ENCODE assay signal across 8 cellular contexts in genomic region chr12:113152835-113153814, GRCh38. TPM values are rescaled to one million over a fixed set of nuclear protein-coding genes. Genes with fewer than 3 reads are reported as not detected.
DNase-seq lines count a peak whose midpoint lies in the region; ATAC-seq and TF ChIP-seq lines count a peak whose summit lies in the region.

No MANE protein-coding gene starts in this region.

- H3K4me1 ChIP-seq in adrenal gland (replicated peaks in 1 of 2): peaks cover 6 to 13% of the 10 kb centered on the region in 2 donors

- POLR2A ChIA-PET in CD4-positive, alpha-beta T cell (lab: Charles Lee): interaction anchor here (0.7 to 1.6 kb wide), 7 partner anchors 17 to 104 kb away, joined by 3 to 6 read pairs (median 3); partner anchors contain the start of gene DDX54

- DNase-seq in CD4-positive, alpha-beta T cell: peak; percentile 34 to 79 (median 60)
- peak; percentile 81 for DNase-seq in NAMALWA (ENCODE audit: low spot score)
- DNase-seq in T follicular helper cell (ENCODE audit: low read depth): peak; percentile 63
- DNase-seq in adrenal gland: peak; percentile 72 to 83 (median 79)
- DNase-seq in left ventricle myocardium superior: peak; percentile 84
- peak; percentile 90 for DNase-seq in posterior vena cava (ENCODE audit: low spot score)

- peaks cover 0 to 7% of the 10 kb centered on the region in 2 donors for H3K36me3 ChIP-seq in adrenal gland (replicated peaks in 1 of 2)

- H3K9me3 Mint-ChIP-seq in CD4-positive, alpha-beta T cell: no peaks in the 10 kb centered on the region

- intact Hi-C loops in CD4-positive, alpha-beta T cell (cut with DNase I, micrococcal nuclease): loop anchor here (1.0 to 10.0 kb wide), 7 partner anchors 17 to 104 kb away; partner anchors contain the start of gene DTX1 (in 1 of the 2)
- intact Hi-C loops in adrenal gland (cut with DNase I): loop anchor here in 1 of 2 donors (5.0 kb wide), 1 partner anchor 101 kb away; no protein-coding TSS in a partner anchor
- intact Hi-C loops in left ventricle myocardium superior (cut with micrococcal nuclease): loop anchor here (10.0 kb wide), 1 partner anchor 108 kb away; no protein-coding TSS in a partner anchor
- intact Hi-C loops in posterior vena cava (cut with DNase I): loop anchor here (5.0 to 10.0 kb wide), 2 partner anchors 108 to 111 kb away; no protein-coding TSS in a partner anchor

- 8 to 20% (median 13%) methylated on average over 28 to 70 of the region's 70 CpGs for WGBS in adrenal gland, 4 donors

- H3K4me3 Mint-ChIP-seq in CD4-positive, alpha-beta T cell: peak overlapping the region; percentile 89

- no peak for TF ChIP-seq POLR2A in adrenal gland (IDR thresholded peaks at IDR 0.05)

- no peak for TF ChIP-seq CTCF in CD4-positive, alpha-beta T cell (IDR thresholded peaks at IDR 0.05)
- peak; percentile 29 to 58 (median 48) for TF ChIP-seq CTCF in adrenal gland (IDR thresholded peaks at IDR 0.05)

- H3K27me3 ChIP-seq in CD4-positive, alpha-beta T cell (ENCODE audit: control insufficient read depth, insufficient read depth, low read length): no peaks in the 10 kb centered on the region
- H3K27me3 ChIP-seq in adrenal gland: no peaks in the 10 kb centered on the region

- H3K4me3 ChIP-seq in adrenal gland: peak overlapping the region in 2 of 4 donors; percentile 34 to 54

- H3K9me3 ChIP-seq in CD4-positive, alpha-beta T cell (ENCODE audit: control insufficient read depth, low read length): no peaks in the 10 kb centered on the region
- H3K9me3 ChIP-seq in adrenal gland (replicated peaks in 1 of 3): no peaks in the 10 kb centered on the region

- peak; percentile 94 for ATAC-seq in CD4-positive, alpha-beta T cell (ENCODE audit: poor library complexity)
- peak; percentile 66 for ATAC-seq in GM21381 (IDR thresholded peaks at IDR 0.05; ENCODE audit: unreplicated experiment)
- ATAC-seq in left ventricle myocardium superior: peak; percentile 90
- no peak for ATAC-seq in GM19324 (IDR thresholded peaks at IDR 0.05; ENCODE audit: low FRiP score, unreplicated experiment)

- no peaks in the 10 kb centered on the region for H3K27me3 Mint-ChIP-seq in CD4-positive, alpha-beta T cell

- H3K27ac ChIP-seq in CD4-positive, alpha-beta T cell (ENCODE audit: low read depth, low read length): no peak overlapping the region
- H3K27ac ChIP-seq in adrenal gland: no peak overlapping the region

- peaks cover 29% of the 10 kb centered on the region for H3K4me1 Mint-ChIP-seq in CD4-positive, alpha-beta T cell (ENCODE audit: low read depth)

- CTCF ChIA-PET in CD4-positive, alpha-beta T cell (lab: Charles Lee): interaction anchor here (0.8 to 2.3 kb wide), 6 partner anchors 15 to 160 kb away, joined by 3 to 12 read pairs (median 6); partner anchors contain the start of gene RASAL1

- peaks cover 12% of the 10 kb centered on the region for H3K36me3 Mint-ChIP-seq in CD4-positive, alpha-beta T cell (ENCODE audit: low read depth)

- H3K27ac Mint-ChIP-seq in CD4-positive, alpha-beta T cell: peak overlapping the region; percentile 84

RNA-seq across cellular contexts. Expression of gene CFAP73, which starts 3.6 kb away (rescaled TPM):
- 1 to 10 TPM in 1 of 2 experiments, under 1 TPM in 1; 0.92 to 1.2 TPM for total RNA-seq in CD4-positive, alpha-beta T cell
- total RNA-seq in adrenal gland (under 1 TPM in 2 of 8 donors, not detected in 6; 0.14 to 0.28 TPM), left ventricle myocardium superior (not detected), posterior vena cava (not detected)
- polyA plus RNA-seq in adrenal gland: under 1 TPM in 2 of 3 donors, not detected in 1; 0.24 to 0.57 TPM

RNA-seq across cellular contexts. Expression of gene RASAL1, which starts 17.6 kb away (rescaled TPM):
- total RNA-seq in CD4-positive, alpha-beta T cell: 1 to 10 TPM; 1.2 to 2.7 TPM
- total RNA-seq in adrenal gland (10 to 100 TPM; 22.6 to 90.4 (median 43.3) TPM), left ventricle myocardium superior (not detected), posterior vena cava (not detected)
- polyA plus RNA-seq in adrenal gland: 10 to 100 TPM; 38.9 to 54.2 (median 40.7) TPM

RNA-seq across cellular contexts. Expression of gene DDX54, which starts 32.2 kb away (rescaled TPM):
- 10 to 100 TPM; 56.8 to 61.1 TPM for total RNA-seq in CD4-positive, alpha-beta T cell
- total RNA-seq in adrenal gland: 100 to 1,000 TPM in 2 of 8 donors, 10 to 100 TPM in 6; 62.0 to 109 (median 79.9) TPM
- polyA plus RNA-seq in adrenal gland: 10 to 100 TPM; 27.9 to 60.5 (median 44.4) TPM
- 33.8 TPM for total RNA-seq in left ventricle myocardium superior
- total RNA-seq in posterior vena cava: 10 to 100 TPM; 37.0 to 47.6 TPM

RNA-seq across cellular contexts. Expression of gene RITA1, which starts 32.4 kb away (rescaled TPM):
- total RNA-seq in CD4-positive, alpha-beta T cell: 1 to 10 TPM; 2.9 to 3.3 TPM
- 10 to 100 TPM; 32.5 to 84.1 (median 42.5) TPM for total RNA-seq in adrenal gland
- polyA plus RNA-seq in adrenal gland: 10 to 100 TPM; 17.5 to 19.6 (median 18.6) TPM
- 19.5 TPM for total RNA-seq in left ventricle myocardium superior
- 1 to 10 TPM; 6.6 to 9.7 TPM for total RNA-seq in posterior vena cava

Comparison
In these comparisons a context has a peak if more than half of its experiments do, and no peak if none do; other contexts are left out.
1. RNA of gene RASAL1, which starts 17.6 kb away (total RNA-seq): 22.6 to 90.4 TPM in adrenal gland; 1.2 to 2.7 TPM in CD4-positive, alpha-beta T cell, not detected in left ventricle myocardium superior (single experiment) and not detected in posterior vena cava; every median in the first group is over 4 times any median in the second.
2. Peak in every context shown above with its lines, with median percentiles within 50 percentile points of each other: DNase-seq.